Comparison of ENCODE assay signal across 9 cellular contexts in genomic region chr1:52904590-52905375, GRCh38. TPM values are rescaled to one million over a fixed set of nuclear protein-coding genes. Genes with fewer than 3 reads are reported as not detected.
DNase-seq lines count a peak whose midpoint lies in the region; ATAC-seq and TF ChIP-seq lines count a peak whose summit lies in the region.
"Had no signal": no experiment of that assay in that cellular context is flagged by ENCODE, and none has a peak within 500 bp of the region (broad histone marks: within the 10 kb centered on the region; RNA-seq: fewer than 3 reads in every experiment).

No MANE protein-coding gene starts in this region.

- H3K9me3 ChIP-seq in heart right ventricle (no peaks in the 10 kb centered on the region), stomach smooth muscle (ENCODE audit: control insufficient read depth in 2 of 2, low read length in 2 of 2) (no peaks in the 10 kb centered on the region)

- H3K27me3 ChIP-seq in heart right ventricle (no peaks in the 10 kb centered on the region), stomach smooth muscle (ENCODE audit: control insufficient read depth in 1 of 2, insufficient read depth in 2 of 2, low read length in 2 of 2) (no peaks in the 10 kb centered on the region)

- no peak overlapping the region for H3K9ac ChIP-seq in stomach smooth muscle (ENCODE audit: low read length in 2 of 2)
- H3K9ac ChIP-seq: parathyroid adenoma had no signal

- WGBS in heart right ventricle, 2 donors = 71 to 73% methylated on average over 23 of the region's 23 CpGs

- peaks cover 5 to 29% (median 18%) of the 10 kb centered on the region in 9 donors for H3K4me1 ChIP-seq in heart right ventricle
- H3K4me1 ChIP-seq in stomach smooth muscle (ENCODE audit: control insufficient read depth, insufficient read depth, low read length) = peaks cover 18% of the 10 kb centered on the region
- H3K4me1 ChIP-seq: parathyroid adenoma had no signal

- intact Hi-C loops in heart right ventricle (cut with DNase I) = loop anchor here in 2 of 10 donors (10.0 kb wide), 1 partner anchor 280 kb away; no protein-coding TSS in a partner anchor

- ATAC-seq in heart right ventricle = peak; percentile 42 to 63 (median 58)
- ATAC-seq in left lobe of liver = no peak
- ATAC-seq in HG03457 (IDR thresholded peaks at IDR 0.05; ENCODE audit: unreplicated experiment) = no peak

- H3K27ac ChIP-seq in heart right ventricle = peak overlapping the region; percentile 26 to 90 (median 80)
- peak overlapping the region; percentile 11 for H3K27ac ChIP-seq in stomach smooth muscle (ENCODE audit: low read length)
- H3K27ac ChIP-seq: parathyroid adenoma had no signal

- no peak overlapping the region for H3K4me3 ChIP-seq in heart right ventricle
- no peak overlapping the region for H3K4me3 ChIP-seq in stomach smooth muscle (ENCODE audit: low read length in 2 of 2)

- H3K36me3 ChIP-seq in heart right ventricle (peaks cover 0 to 23% (median 0%) of the 10 kb centered on the region in 9 donors), stomach smooth muscle (ENCODE audit: control insufficient read depth in 2 of 2, insufficient read depth in 2 of 2, low read length in 2 of 2) (peaks cover 7 to 10% of the 10 kb centered on the region in 2 donors)

- peak in 7 of 9 donors; percentile 30 to 50 (median 35) for TF ChIP-seq CTCF in heart right ventricle (IDR thresholded peaks at IDR 0.05)

- DNase-seq in NCI-H2029 (lab: John Stamatoyannopoulos, UW) (peak; percentile 23), NCI-H2029 treated with DMSO at 0.1 percent for 48 hours (lab: John Stamatoyannopoulos, UW) (no peak), LHCN-M2 (ENCODE audit: low read depth) (peak; percentile 32), heart right ventricle (no peak), left lobe of liver (ENCODE audit: low spot score) (no peak)
- DNase-seq in activated CD4-positive, alpha-beta T cell treated with anti-CD3 and anti-CD28 coated beads, Interleukin-2, amount 50 U/mL, for 1 hour = peak; percentile 21

RNA-seq across cellular contexts. Expression of gene ECHDC2, which starts 16.8 kb away (rescaled TPM):
- 0.06 and 0.38 TPM in 2 replicates for total RNA-seq in LHCN-M2 (2014; rRNA removed)
- 1.0 TPM for polyA plus RNA-seq in LHCN-M2 (2012)
- 100 to 1,000 TPM in 9 of 10 donors, 10 to 100 TPM in 1; 74.6 to 148 (median 114) TPM for total RNA-seq in heart right ventricle
- 100 to 1,000 TPM in 1 of 2 donors, 10 to 100 TPM in 1; 54.0 to 247 TPM for polyA plus RNA-seq in heart right ventricle
- 966 TPM for total RNA-seq in left lobe of liver

RNA-seq across cellular contexts. Expression of gene SCP2, which starts 22.3 kb away (rescaled TPM):
- total RNA-seq in LHCN-M2 (2014; rRNA removed) (125 and 128 TPM in 2 replicates), heart right ventricle (100 to 1,000 TPM; 117 to 149 (median 133) TPM), left lobe of liver (796 TPM)
- polyA plus RNA-seq in LHCN-M2 (2012) = 88.3 TPM
- polyA plus RNA-seq in heart right ventricle = 100 to 1,000 TPM in 1 of 2 donors, 10 to 100 TPM in 1; 82.3 to 120 TPM

Comparison
In these comparisons a context has a peak if more than half of its experiments do, and no peak if none do; other contexts are left out.
1. DNase-seq: peak in NCI-H2029 (single experiment), LHCN-M2 (single experiment) and activated CD4-positive, alpha-beta T cell treated with anti-CD3 and anti-CD28 coated beads, Interleukin-2, amount 50 U/mL, for 1 hour (single experiment); none in NCI-H2029 treated with DMSO at 0.1 percent for 48 hours (single experiment), heart right ventricle (0 of 2) and left lobe of liver (single experiment).
2. ATAC-seq: peak in heart right ventricle (8 of 8); none in left lobe of liver (single experiment) and HG03457 (single experiment).
3. RNA of gene ECHDC2, which starts 16.8 kb away (total RNA-seq): 966 TPM in left lobe of liver (single experiment) and 74.6 to 148 TPM in heart right ventricle; 0.06 to 0.38 TPM in LHCN-M2; every median in the first group is over 10 times any median in the second.